In the genomic region with DNA sequence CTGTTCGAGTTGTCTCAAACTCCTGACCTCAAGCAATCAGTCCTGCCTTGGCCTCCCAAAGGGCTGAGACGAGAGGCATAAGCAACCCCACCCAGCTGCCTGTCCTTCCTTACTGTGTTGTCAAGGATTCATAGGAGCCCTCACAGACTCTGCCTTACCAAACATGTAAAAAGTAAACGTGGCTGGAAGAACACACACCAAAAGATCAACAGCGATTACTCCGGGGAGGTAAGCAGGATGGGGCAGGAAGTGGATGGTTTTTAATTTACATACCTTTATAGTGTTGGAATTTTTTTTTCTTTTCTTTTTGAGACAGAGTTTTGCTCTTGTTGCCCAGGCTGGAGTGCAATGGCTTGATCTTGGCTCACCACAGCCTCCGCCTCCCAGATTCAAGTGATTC, we compare ENCODE assay signal across 20 cellular contexts.
DNase-seq lines count a peak whose midpoint lies in the region; ATAC-seq and TF ChIP-seq lines count a peak whose summit lies in the region.
"Had no signal": no experiment of that assay in that cellular context is flagged by ENCODE, and none has a peak within 500 bp of the region (broad histone marks: within the 10 kb centered on the region; RNA-seq: fewer than 3 reads in every experiment).

No MANE protein-coding gene starts in this region.

- no peak for DNase-seq in activated naive CD8-positive, alpha-beta T cell treated with anti-CD3 and anti-CD28 coated beads, Interleukin-2, amount 10 ng/mL, durations not matched to agents 7 days and 5 days
- no peak for DNase-seq in activated naive CD8-positive, alpha-beta T cell treated with anti-CD3 and anti-CD28 coated beads for 36 hours
- DNase-seq in HL-60 (ENCODE audit: low read depth in 1 of 2, low spot score in 1 of 2) (no peak), NOMO-1 (lab: John Stamatoyannopoulos, UW; ENCODE audit: unreplicated experiment in 2 of 2) (no peak)
- DNase-seq in activated T-helper 2 cell treated with anti-CD3 and anti-CD28 coated beads, Interferon-gamma antibody, Interleukin-2, Interleukin-4, amounts not matched to agents 10 μg/mL and 5 μg/mL and 100 μg/mL, durations not matched to agents 14 hours and 24 hours and 36 hours (ENCODE audit: low spot score) = no peak
- DNase-seq in stimulated activated naive B cell treated with anti-CD40 and anti-IgM and Interleukin-4, amounts not matched to agents 10 μg/mL and 1 μg/mL and 100 μg/mL, for 72 hours = no peak
- DNase-seq: BE2C; CD4-positive, CD25-positive, alpha-beta regulatory T cell; DMS79; HCEC 1CT; IMR-90; Kasumi-1; NCI-H1694; NCI-H2081; NCI-H2171; NCI-H524 treated with DMSO at 0.1 percent for 48 hours; NCI-H82; OCI-M1; SJCRH30 had no signal

- POLR2A ChIA-PET in activated naive CD8-positive, alpha-beta T cell treated with anti-CD3 and anti-CD28 coated beads, Interleukin-2, amount 10 ng/mL, durations not matched to agents 7 days and 5 days (lab: Charles Lee) = interaction anchor here (1.0 to 2.1 kb wide), 4 partner anchors 31 to 62 kb away, joined by 3 to 5 read pairs (median 3); a partner anchor contains a TSS

- peaks cover 3% of the 10 kb centered on the region for H3K9me3 Mint-ChIP-seq in activated naive CD8-positive, alpha-beta T cell treated with anti-CD3 and anti-CD28 coated beads, Interleukin-2, amount 10 ng/mL, durations not matched to agents 7 days and 5 days
- no peaks in the 10 kb centered on the region for H3K9me3 Mint-ChIP-seq in activated naive CD8-positive, alpha-beta T cell treated with anti-CD3 and anti-CD28 coated beads for 36 hours
- peaks cover 20% of the 10 kb centered on the region for H3K9me3 Mint-ChIP-seq in activated T-helper 2 cell treated with anti-CD3 and anti-CD28 coated beads, Interferon-gamma antibody, Interleukin-2, Interleukin-4, amounts not matched to agents 10 μg/mL and 5 μg/mL and 100 μg/mL, durations not matched to agents 14 hours and 24 hours and 36 hours
- H3K9me3 Mint-ChIP-seq in stimulated activated naive B cell treated with anti-CD40 and anti-IgM and Interleukin-4, amounts not matched to agents 10 μg/mL and 1 μg/mL and 100 μg/mL, for 72 hours = peaks cover 0 to 2% of the 10 kb centered on the region in 2 donors

- H3K27me3 Mint-ChIP-seq in activated naive CD8-positive, alpha-beta T cell treated with anti-CD3 and anti-CD28 coated beads, Interleukin-2, amount 10 ng/mL, durations not matched to agents 7 days and 5 days = peaks cover 11% of the 10 kb centered on the region
- H3K27me3 Mint-ChIP-seq in activated naive CD8-positive, alpha-beta T cell treated with anti-CD3 and anti-CD28 coated beads for 36 hours = peaks cover 4% of the 10 kb centered on the region
- peaks cover 6% of the 10 kb centered on the region for H3K27me3 Mint-ChIP-seq in activated T-helper 2 cell treated with anti-CD3 and anti-CD28 coated beads, Interferon-gamma antibody, Interleukin-2, Interleukin-4, amounts not matched to agents 10 μg/mL and 5 μg/mL and 100 μg/mL, durations not matched to agents 14 hours and 24 hours and 36 hours (ENCODE audit: low read depth)
- H3K27me3 Mint-ChIP-seq in stimulated activated naive B cell treated with anti-CD40 and anti-IgM and Interleukin-4, amounts not matched to agents 10 μg/mL and 1 μg/mL and 100 μg/mL, for 72 hours = peaks cover 0 to 5% of the 10 kb centered on the region in 2 donors

- H3K4me1 Mint-ChIP-seq in activated naive CD8-positive, alpha-beta T cell treated with anti-CD3 and anti-CD28 coated beads, Interleukin-2, amount 10 ng/mL, durations not matched to agents 7 days and 5 days = peaks cover 33% of the 10 kb centered on the region
- peaks cover 11% of the 10 kb centered on the region for H3K4me1 Mint-ChIP-seq in activated naive CD8-positive, alpha-beta T cell treated with anti-CD3 and anti-CD28 coated beads for 36 hours
- peaks cover 34% of the 10 kb centered on the region for H3K4me1 Mint-ChIP-seq in activated T-helper 2 cell treated with anti-CD3 and anti-CD28 coated beads, Interferon-gamma antibody, Interleukin-2, Interleukin-4, amounts not matched to agents 10 μg/mL and 5 μg/mL and 100 μg/mL, durations not matched to agents 14 hours and 24 hours and 36 hours (ENCODE audit: low read depth)
- peaks cover 5 to 22% of the 10 kb centered on the region in 2 donors for H3K4me1 Mint-ChIP-seq in stimulated activated naive B cell treated with anti-CD40 and anti-IgM and Interleukin-4, amounts not matched to agents 10 μg/mL and 1 μg/mL and 100 μg/mL, for 72 hours
- H3K4me1 Mint-ChIP-seq: CD4-positive, CD25-positive, alpha-beta regulatory T cell had no signal

- intact Hi-C loops in activated T-helper 2 cell treated with anti-CD3 and anti-CD28 coated beads, Interferon-gamma antibody, Interleukin-2, Interleukin-4, amounts not matched to agents 10 μg/mL and 5 μg/mL and 100 μg/mL, durations not matched to agents 14 hours and 24 hours and 36 hours (cut with micrococcal nuclease) = loop anchor here (10.0 kb wide), 1 partner anchor 178 kb away; no protein-coding TSS in a partner anchor

- H3K27ac ChIP-seq in HL-60 (replicated peaks) = peak overlapping the region; percentile 89
- H3K27ac ChIP-seq: SJCRH30 had no signal

- H3K4me3 Mint-ChIP-seq in activated naive CD8-positive, alpha-beta T cell treated with anti-CD3 and anti-CD28 coated beads, Interleukin-2, amount 10 ng/mL, durations not matched to agents 7 days and 5 days = peak overlapping the region; percentile 56
- H3K4me3 Mint-ChIP-seq in activated naive CD8-positive, alpha-beta T cell treated with anti-CD3 and anti-CD28 coated beads for 36 hours = no peak overlapping the region
- H3K4me3 Mint-ChIP-seq in activated T-helper 2 cell treated with anti-CD3 and anti-CD28 coated beads, Interferon-gamma antibody, Interleukin-2, Interleukin-4, amounts not matched to agents 10 μg/mL and 5 μg/mL and 100 μg/mL, durations not matched to agents 14 hours and 24 hours and 36 hours (ENCODE audit: low read depth) = no peak overlapping the region
- H3K4me3 Mint-ChIP-seq in stimulated activated naive B cell treated with anti-CD40 and anti-IgM and Interleukin-4, amounts not matched to agents 10 μg/mL and 1 μg/mL and 100 μg/mL, for 72 hours = no peak overlapping the region
- H3K4me3 Mint-ChIP-seq: CD4-positive, CD25-positive, alpha-beta regulatory T cell had no signal

- peaks cover 17% of the 10 kb centered on the region for H3K36me3 Mint-ChIP-seq in activated naive CD8-positive, alpha-beta T cell treated with anti-CD3 and anti-CD28 coated beads, Interleukin-2, amount 10 ng/mL, durations not matched to agents 7 days and 5 days
- peaks cover 2% of the 10 kb centered on the region for H3K36me3 Mint-ChIP-seq in activated naive CD8-positive, alpha-beta T cell treated with anti-CD3 and anti-CD28 coated beads for 36 hours
- H3K36me3 Mint-ChIP-seq in activated T-helper 2 cell treated with anti-CD3 and anti-CD28 coated beads, Interferon-gamma antibody, Interleukin-2, Interleukin-4, amounts not matched to agents 10 μg/mL and 5 μg/mL and 100 μg/mL, durations not matched to agents 14 hours and 24 hours and 36 hours (ENCODE audit: low read depth) = peaks cover 35% of the 10 kb centered on the region
- H3K36me3 Mint-ChIP-seq in stimulated activated naive B cell treated with anti-CD40 and anti-IgM and Interleukin-4, amounts not matched to agents 10 μg/mL and 1 μg/mL and 100 μg/mL, for 72 hours = no peaks in the 10 kb centered on the region
- H3K36me3 Mint-ChIP-seq: CD4-positive, CD25-positive, alpha-beta regulatory T cell had no signal

- H3K27me3 ChIP-seq in HL-60 (ENCODE audit: insufficient read depth, poor library complexity, severe bottlenecking) = no peaks in the 10 kb centered on the region
- H3K27me3 ChIP-seq: BE2C, SJCRH30 had no signal

- no peak for ATAC-seq in activated naive CD8-positive, alpha-beta T cell treated with anti-CD3 and anti-CD28 coated beads, Interleukin-2, amount 10 ng/mL, durations not matched to agents 7 days and 5 days (ENCODE audit: low read depth)
- ATAC-seq in stimulated activated naive B cell treated with anti-CD40 and anti-IgM and Interleukin-4, amounts not matched to agents 10 μg/mL and 1 μg/mL and 100 μg/mL, for 72 hours (replicated peaks) = no peak
- ATAC-seq in HG02763 (IDR thresholded peaks at IDR 0.05; ENCODE audit: unreplicated experiment) = no peak

- H3K27ac Mint-ChIP-seq in activated naive CD8-positive, alpha-beta T cell treated with anti-CD3 and anti-CD28 coated beads, Interleukin-2, amount 10 ng/mL, durations not matched to agents 7 days and 5 days = peak overlapping the region; percentile 60
- no peak overlapping the region for H3K27ac Mint-ChIP-seq in activated naive CD8-positive, alpha-beta T cell treated with anti-CD3 and anti-CD28 coated beads for 36 hours
- peak overlapping the region; percentile 34 for H3K27ac Mint-ChIP-seq in activated T-helper 2 cell treated with anti-CD3 and anti-CD28 coated beads, Interferon-gamma antibody, Interleukin-2, Interleukin-4, amounts not matched to agents 10 μg/mL and 5 μg/mL and 100 μg/mL, durations not matched to agents 14 hours and 24 hours and 36 hours
- peak overlapping the region; percentile 57 for H3K27ac Mint-ChIP-seq in stimulated activated naive B cell treated with anti-CD40 and anti-IgM and Interleukin-4, amounts not matched to agents 10 μg/mL and 1 μg/mL and 100 μg/mL, for 72 hours

- TF ChIP-seq CTCF in HL-60 (IDR thresholded peaks at IDR 0.05; ENCODE audit: insufficient read depth, low read length) = no peak

- H3K4me3 ChIP-seq in HL-60 (replicated peaks; ENCODE audit: insufficient read depth, low read length) = no peak overlapping the region
- H3K4me3 ChIP-seq: SJCRH30 had no signal
